6 cellular contexts compared by ENCODE assay signal in genomic region chr10:82576093-82576492, GRCh38.
"Had no signal": no experiment of that assay in that cellular context is flagged by ENCODE, and none has a peak within 500 bp of the region (broad histone marks: within the 10 kb centered on the region; RNA-seq: fewer than 3 reads in every experiment).

No MANE protein-coding gene starts in this region.

- H2AFZ ChIP-seq: GM23248 had no signal

- H3K4me3 ChIP-seq: GM23248 had no signal

- H3K27ac ChIP-seq: GM23248, HL-60 had no signal

- DNase-seq: GM23248, H9, HCEC 1CT, KG1 had no signal

- H3K9ac ChIP-seq: GM23248 had no signal

- FAIRE-seq: H1 had no signal
